ENCODE assay signal across 8 cellular contexts in the genomic region with DNA sequence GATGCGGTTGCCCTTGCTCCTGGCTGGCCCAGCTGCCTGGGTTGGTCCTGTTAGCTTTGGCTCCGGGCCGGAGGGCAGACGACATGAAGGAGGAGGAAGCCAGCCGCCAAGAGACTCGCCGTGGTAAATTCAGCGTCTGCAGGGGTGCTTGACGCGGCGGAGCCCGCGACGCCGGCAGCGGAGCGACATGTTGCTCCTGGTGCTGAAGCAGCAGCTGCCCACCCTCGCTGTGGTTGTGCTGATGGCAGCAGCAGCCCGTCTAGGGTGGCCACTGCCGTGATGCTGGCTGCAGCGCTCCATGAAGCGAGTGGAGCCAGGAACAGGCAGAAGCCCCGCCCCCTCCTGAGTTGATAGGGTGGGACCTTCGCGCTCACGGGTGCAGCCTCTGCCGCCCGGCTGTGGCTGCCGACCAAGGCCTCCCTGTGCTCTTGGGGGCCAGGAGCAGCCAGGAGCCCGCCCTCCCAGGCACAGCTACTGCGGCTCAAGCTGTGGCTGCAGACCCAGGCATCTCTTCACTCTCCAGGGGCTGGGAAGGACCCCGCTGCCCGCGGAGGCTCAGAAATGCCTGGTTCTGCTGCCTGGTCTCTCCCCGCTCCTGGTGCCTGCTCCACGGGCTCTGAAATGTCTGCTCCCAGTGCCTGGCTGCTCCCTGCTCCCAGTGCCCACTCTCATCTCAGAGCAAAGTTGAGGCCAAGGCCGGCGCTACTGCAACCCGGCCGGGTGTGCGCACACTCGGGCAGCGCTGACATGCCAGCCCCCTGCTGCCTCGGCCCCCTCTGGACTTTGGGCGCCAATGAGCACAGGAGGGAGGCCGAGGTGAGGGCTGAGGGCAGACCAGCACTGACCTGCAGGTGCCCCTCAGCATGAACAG. TPM values are rescaled to one million over a fixed set of nuclear protein-coding genes. Genes with fewer than 3 reads are reported as not detected.
DNase-seq lines count a peak whose midpoint lies in the region; ATAC-seq, FAIRE-seq and TF ChIP-seq lines count a peak whose summit lies in the region.

No MANE protein-coding gene starts in this region.

- FAIRE-seq in astrocyte (lab: Jason Lieb, UNC): no peak

- peaks cover 7% of the 10 kb centered on the region for H3K4me1 Mint-ChIP-seq in astrocyte (ENCODE audit: low read depth, unreplicated experiment)

- no peak for TF ChIP-seq CTCF in astrocyte (IDR thresholded peaks at IDR 0.05; ENCODE audit: insufficient read depth, low read depth, low read length)

- peaks cover 22% of the 10 kb centered on the region for H3K27me3 Mint-ChIP-seq in astrocyte (ENCODE audit: low read depth, unreplicated experiment)

- no peaks in the 10 kb centered on the region for H3K9me3 ChIP-seq in astrocyte (ENCODE audit: insufficient read depth, low read depth, low read length)

- H4K20me1 ChIP-seq in astrocyte (ENCODE audit: insufficient read depth, low read length): no peaks in the 10 kb centered on the region

- no peak overlapping the region for H3K27ac ChIP-seq in astrocyte (ENCODE audit: low read depth, low read length)

- ATAC-seq in GM18502 (IDR thresholded peaks at IDR 0.05; ENCODE audit: poor library complexity, unreplicated experiment): peak; percentile 71
- ATAC-seq in HG02884 (IDR thresholded peaks at IDR 0.05; ENCODE audit: unreplicated experiment): peak; percentile 64
- peak; percentile 88 for ATAC-seq in sciatic nerve

- peak overlapping the region; percentile 67 for H3K4me3 ChIP-seq in astrocyte (ENCODE audit: insufficient read depth, low read depth, low read length)

- peak overlapping the region; percentile 90 for H3K4me2 ChIP-seq in astrocyte (ENCODE audit: low read length)

- H3K9ac ChIP-seq in astrocyte (ENCODE audit: low read length): peak overlapping the region; percentile 55

- peak overlapping the region; percentile 95 for H2AFZ ChIP-seq in astrocyte (ENCODE audit: low read depth, low read length)

- H3K4me3 Mint-ChIP-seq in astrocyte (ENCODE audit: unreplicated experiment): peak overlapping the region; percentile 79

- peaks cover 3% of the 10 kb centered on the region for H3K79me2 ChIP-seq in astrocyte (ENCODE audit: insufficient read depth, low read length)

- no peaks in the 10 kb centered on the region for H3K27me3 ChIP-seq in astrocyte (ENCODE audit: insufficient read depth, low read length)

- H3K36me3 Mint-ChIP-seq in astrocyte (ENCODE audit: low read depth, unreplicated experiment): no peaks in the 10 kb centered on the region

- DNase-seq in NCI-H146 (lab: John Stamatoyannopoulos, UW) (peak; percentile 98), T-helper 2 cell (peak; percentile 65 to 87 (median 71)), astrocyte (ENCODE audit: low read depth) (peak; percentile 46), hypothalamus (lab: John Stamatoyannopoulos, UW) (peak in 47 of 51 donors; percentile 24 to 84 (median 66)), sciatic nerve (ENCODE audit: low spot score) (peak; percentile 94), mesenteric fat pad (ENCODE audit: low spot score) (no peak)

- H3K4me1 ChIP-seq in astrocyte (ENCODE audit: insufficient read depth, low read length): peaks cover 17% of the 10 kb centered on the region

- no peaks in the 10 kb centered on the region for H3K9me3 Mint-ChIP-seq in astrocyte (ENCODE audit: unreplicated experiment)

- H3K27ac Mint-ChIP-seq in astrocyte (ENCODE audit: unreplicated experiment): no peak overlapping the region

- intact Hi-C loops in sciatic nerve (cut with DNase I): no loop called here

- H3K36me3 ChIP-seq in astrocyte (ENCODE audit: insufficient read depth, low read length): no peaks in the 10 kb centered on the region

RNA-seq across cellular contexts. Expression of gene ZNF692, which starts 4.4 kb away (rescaled TPM):
- total RNA-seq in astrocyte: 39.0 and 41.4 TPM in 2 replicates
- total RNA-seq in sciatic nerve: 46.4 TPM
- total RNA-seq in mesenteric fat pad: 18.4 TPM

RNA-seq across cellular contexts. Expression of gene ZNF672, which starts 25.2 kb away (rescaled TPM):
- total RNA-seq in astrocyte (16.2 and 20.6 TPM in 2 replicates), sciatic nerve (27.6 TPM), mesenteric fat pad (18.6 TPM)

RNA-seq across cellular contexts. Expression of gene SH3BP5L, which starts 37.5 kb away (rescaled TPM):
- total RNA-seq in astrocyte (34.9 and 37.7 TPM in 2 replicates), sciatic nerve (19.7 TPM), mesenteric fat pad (15.9 TPM)

RNA-seq across cellular contexts. Expression of gene PGBD2, which starts 42.8 kb away (rescaled TPM):
- total RNA-seq in astrocyte (6.2 and 7.6 TPM in 2 replicates), sciatic nerve (10.0 TPM), mesenteric fat pad (2.9 TPM)
